Comparison of ENCODE assay signal across 1 cellular context in genomic region chr19:34881982-34882381, GRCh38.
TF ChIP-seq lines count a peak whose summit lies in the region.

No MANE protein-coding gene starts in this region.

TF ChIP-seq in HepG2, 621 proteins besides CTCF, POLR2A, EP300 and RAD21 (continued from another document and continues in another):
- no peak for TF ChIP-seq ZNF616 (CRISPR knock-in tag; IDR thresholded peaks at IDR 0.05; ENCODE audit: low read depth)
- no peak for TF ChIP-seq MEIS1 (CRISPR knock-in tag; IDR thresholded peaks at IDR 0.05; ENCODE audit: borderline replicate concordance)
- TF ChIP-seq ZNF329 (CRISPR knock-in tag; IDR thresholded peaks at IDR 0.05; ENCODE audit: low read depth) = no peak
- TF ChIP-seq ZNF496 (CRISPR knock-in tag; IDR thresholded peaks at IDR 0.05; ENCODE audit: insufficient replicate concordance) = no peak
- TF ChIP-seq ZNF441 (CRISPR knock-in tag; IDR thresholded peaks at IDR 0.05; ENCODE audit: borderline replicate concordance) = no peak
- no peak for TF ChIP-seq ZFP62 (CRISPR knock-in tag; IDR thresholded peaks at IDR 0.05)
- no peak for TF ChIP-seq DNMT1 (CRISPR knock-in tag; IDR thresholded peaks at IDR 0.05)
- TF ChIP-seq GLI4 (CRISPR knock-in tag; IDR thresholded peaks at IDR 0.05; ENCODE audit: borderline replicate concordance) = no peak
- TF ChIP-seq NR0B2 (CRISPR knock-in tag; IDR thresholded peaks at IDR 0.05) = no peak
- TF ChIP-seq ZKSCAN1 (IDR thresholded peaks at IDR 0.05; ENCODE audit: low read length) = no peak
- no peak for TF ChIP-seq TIGD3 (CRISPR knock-in tag; IDR thresholded peaks at IDR 0.05; ENCODE audit: borderline replicate concordance)
- peak; percentile 74; the same call in 1 of the 2 replicates for TF ChIP-seq TFE3 (CRISPR knock-in tag; IDR thresholded peaks at IDR 0.05)
- TF ChIP-seq TGIF2 (CRISPR knock-in tag; IDR thresholded peaks at IDR 0.05) = no peak
- TF ChIP-seq HOXA3 (CRISPR knock-in tag; IDR thresholded peaks at IDR 0.05) = no peak
- no peak for TF ChIP-seq ZFP90 (CRISPR knock-in tag; IDR thresholded peaks at IDR 0.05; ENCODE audit: borderline replicate concordance)
- TF ChIP-seq TCF7L2 (IDR thresholded peaks at IDR 0.05; ENCODE audit: low read depth, low read length) = no peak
- TF ChIP-seq ZMAT3 (CRISPR knock-in tag; conservative IDR thresholded peaks at IDR 0.05) = no peak
- 0 out of 2 replicates have a peak, but pooled peaks have one; percentile 24 for TF ChIP-seq ZSCAN9 (CRISPR knock-in tag; IDR thresholded peaks at IDR 0.05; ENCODE audit: borderline replicate concordance)
- TF ChIP-seq GABPB1 (CRISPR knock-in tag; IDR thresholded peaks at IDR 0.05) = peak; percentile 43; the same call in 1 of the 2 replicates
- TF ChIP-seq PBX2 (CRISPR knock-in tag; IDR thresholded peaks at IDR 0.05) = no peak
- peak; percentile 81 for TF ChIP-seq ARID5B (CRISPR knock-in tag; IDR thresholded peaks at IDR 0.05)
- no peak for TF ChIP-seq BRD4 (CRISPR knock-in tag; IDR thresholded peaks at IDR 0.05)
- no peak for TF ChIP-seq CBX5 (CRISPR knock-in tag; IDR thresholded peaks at IDR 0.05; ENCODE audit: borderline replicate concordance)
- TF ChIP-seq ZNF275 (CRISPR knock-in tag; IDR thresholded peaks at IDR 0.05; ENCODE audit: borderline replicate concordance) = no peak
- no peak for TF ChIP-seq TRAFD1 (CRISPR knock-in tag; IDR thresholded peaks at IDR 0.05; ENCODE audit: borderline replicate concordance)
- TF ChIP-seq ZBTB7B (CRISPR knock-in tag; IDR thresholded peaks at IDR 0.05) = no peak
- no peak for TF ChIP-seq FOXA1 (IDR thresholded peaks at IDR 0.05)
- peak; percentile 50; the same call in 1 of the 2 replicates for TF ChIP-seq FOXA1 (CRISPR knock-in tag; IDR thresholded peaks at IDR 0.05)
- peak; percentile 71 for TF ChIP-seq FOXA3 (CRISPR knock-in tag; IDR thresholded peaks at IDR 0.05)
- no peak for TF ChIP-seq TP53 (CRISPR knock-in tag; conservative IDR thresholded peaks at IDR 0.05)
- TF ChIP-seq GABPA (IDR thresholded peaks at IDR 0.05; ENCODE audit: low read depth, low read length) = no peak
- peak; percentile 42 for TF ChIP-seq GABPA (CRISPR knock-in tag; IDR thresholded peaks at IDR 0.05; ENCODE audit: low read depth)
- no peak for TF ChIP-seq GATAD1 (CRISPR knock-in tag; IDR thresholded peaks at IDR 0.05)
- TF ChIP-seq ZSCAN30 (CRISPR knock-in tag; IDR thresholded peaks at IDR 0.05) = no peak
- no peak for TF ChIP-seq GTF3A (CRISPR knock-in tag; conservative IDR thresholded peaks at IDR 0.05)
- TF ChIP-seq ZSCAN21 (CRISPR knock-in tag; IDR thresholded peaks at IDR 0.05; ENCODE audit: borderline replicate concordance) = no peak
- no peak for TF ChIP-seq TFAP4 (IDR thresholded peaks at IDR 0.05; ENCODE audit: borderline replicate concordance, low read depth)
- TF ChIP-seq ZNF770 (CRISPR knock-in tag; IDR thresholded peaks at IDR 0.05) = no peak
- TF ChIP-seq MEF2D (CRISPR knock-in tag; IDR thresholded peaks at IDR 0.05) = no peak
- no peak for TF ChIP-seq ZNF607 (CRISPR knock-in tag; IDR thresholded peaks at IDR 0.05; ENCODE audit: borderline replicate concordance)
- TF ChIP-seq ATF7-NPFF (CRISPR knock-in tag; IDR thresholded peaks at IDR 0.05; ENCODE audit: low read depth) = no peak
- 0 out of 2 replicates have a peak, but pooled peaks have one; percentile 19 for TF ChIP-seq SOX13 (IDR thresholded peaks at IDR 0.05)
- peak in 1 of 2 experiments; percentile 74; a peak in 1 of 4 replicates for TF ChIP-seq SOX13 (CRISPR knock-in tag; conservative IDR thresholded peaks at IDR 0.05 in 1 of 2, IDR thresholded peaks at IDR 0.05 in 1 of 2)
- TF ChIP-seq KLF12 (CRISPR knock-in tag; IDR thresholded peaks at IDR 0.05; ENCODE audit: borderline replicate concordance) = no peak
- TF ChIP-seq HNF4G (IDR thresholded peaks at IDR 0.05; ENCODE audit: borderline replicate concordance, low read depth, low read length) = no peak
- no peak for TF ChIP-seq HNF4G (CRISPR knock-in tag; IDR thresholded peaks at IDR 0.05; ENCODE audit: borderline replicate concordance, low read depth)
- TF ChIP-seq CEBPZ (IDR thresholded peaks at IDR 0.05; ENCODE audit: low read length) = no peak
- TF ChIP-seq ZNF614 (CRISPR knock-in tag; IDR thresholded peaks at IDR 0.05; ENCODE audit: borderline replicate concordance) = peak; percentile 72
- no peak for TF ChIP-seq ZNF451 (CRISPR knock-in tag; IDR thresholded peaks at IDR 0.05)
- no peak for TF ChIP-seq ZNF569 (CRISPR knock-in tag; IDR thresholded peaks at IDR 0.05; ENCODE audit: borderline replicate concordance)
